ENCODE assay signal across 8 cellular contexts in genomic region chr19:29263305-29264080, GRCh38. TPM values are rescaled to one million over a fixed set of nuclear protein-coding genes. Genes with fewer than 3 reads are reported as not detected.
DNase-seq lines count a peak whose midpoint lies in the region; ATAC-seq and TF ChIP-seq lines count a peak whose summit lies in the region.

No MANE protein-coding gene starts in this region.

- H3K27me3 ChIP-seq in HAP-1 (ENCODE audit: low read depth): no peaks in the 10 kb centered on the region

- H3K4me1 ChIP-seq in HAP-1: no peaks in the 10 kb centered on the region

- TF ChIP-seq CTCF in retinal pigment epithelial cell (conservative IDR thresholded peaks at IDR 0.05; ENCODE audit: low read depth, low read length): peak; percentile 56

- no peak for TF ChIP-seq POLR2A in GM18505 (IDR thresholded peaks at IDR 0.05; ENCODE audit: borderline replicate concordance, extremely low read depth, insufficient read depth, insufficient read length)

- in situ Hi-C loops in HAP-1 (cut with MboI; ENCODE audit: low sequenced_read_pairs): no loop called here

- ATAC-seq in Right ventricle myocardium superior (ENCODE audit: poor library complexity) (peak; percentile 64), GM18505 (IDR thresholded peaks at IDR 0.05; ENCODE audit: unreplicated experiment) (no peak), HG03139 (IDR thresholded peaks at IDR 0.05; ENCODE audit: unreplicated experiment) (no peak)

- no peaks in the 10 kb centered on the region for H3K36me3 ChIP-seq in HAP-1 (replicated peaks)

- DNase-seq in AG20443 (ENCODE audit: low spot score) (peak; percentile 74), HAP-1 (ENCODE audit: low spot score in 2 of 2) (peak; percentile 9 to 68), OCI-M1 (lab: John Stamatoyannopoulos, UW) (peak; percentile 80), Right ventricle myocardium superior (peak; percentile 47), retinal pigment epithelial cell (ENCODE audit: low read depth) (no peak)
- peak; percentile 81 for DNase-seq in activated effector memory CD4-positive, alpha-beta T cell treated with anti-CD3 and anti-CD28 coated beads, Interleukin-2, amount 50 U/mL, for 16 hours

- H3K9me3 ChIP-seq in HAP-1: no peaks in the 10 kb centered on the region

- intact Hi-C loops in Right ventricle myocardium superior (cut with DNase I): loop anchor here (5.0 kb wide), 1 partner anchor 526 kb away; no protein-coding TSS in a partner anchor

- no peak overlapping the region for H3K4me3 ChIP-seq in HAP-1
- no peak overlapping the region for H3K4me3 ChIP-seq in retinal pigment epithelial cell (ENCODE audit: low read length)

RNA-seq across cellular contexts. Expression of gene UQCRFS1, which starts 50.5 kb away (rescaled TPM):
- 167 TPM for total RNA-seq in Right ventricle myocardium superior
